ENCODE assay signal across 1 cellular context in genomic region chr13:24142453-24142852, GRCh38.
TF ChIP-seq lines count a peak whose summit lies in the region.

No MANE protein-coding gene starts in this region.

TF ChIP-seq in IMR-90, 13 proteins besides CTCF, POLR2A, EP300 and RAD21 (continued from another document):
- TF ChIP-seq BHLHE40 (IDR thresholded peaks at IDR 0.05; ENCODE audit: low read depth, low read length) = no peak
- TF ChIP-seq RCOR1 (IDR thresholded peaks at IDR 0.05; ENCODE audit: insufficient replicate concordance, low read length) = no peak
- no peak for TF ChIP-seq FOS (IDR thresholded peaks at IDR 0.05; ENCODE audit: low read depth, low read length)
- no peak for TF ChIP-seq SMC3 (IDR thresholded peaks at IDR 0.05; ENCODE audit: low read depth, low read length)
- TF ChIP-seq CEBPB (IDR thresholded peaks at IDR 0.05; ENCODE audit: low read depth, low read length) = no peak
- TF ChIP-seq MXI1 (IDR thresholded peaks at IDR 0.05; ENCODE audit: borderline replicate concordance, low read depth, low read length) = no peak
